In the genomic region with DNA sequence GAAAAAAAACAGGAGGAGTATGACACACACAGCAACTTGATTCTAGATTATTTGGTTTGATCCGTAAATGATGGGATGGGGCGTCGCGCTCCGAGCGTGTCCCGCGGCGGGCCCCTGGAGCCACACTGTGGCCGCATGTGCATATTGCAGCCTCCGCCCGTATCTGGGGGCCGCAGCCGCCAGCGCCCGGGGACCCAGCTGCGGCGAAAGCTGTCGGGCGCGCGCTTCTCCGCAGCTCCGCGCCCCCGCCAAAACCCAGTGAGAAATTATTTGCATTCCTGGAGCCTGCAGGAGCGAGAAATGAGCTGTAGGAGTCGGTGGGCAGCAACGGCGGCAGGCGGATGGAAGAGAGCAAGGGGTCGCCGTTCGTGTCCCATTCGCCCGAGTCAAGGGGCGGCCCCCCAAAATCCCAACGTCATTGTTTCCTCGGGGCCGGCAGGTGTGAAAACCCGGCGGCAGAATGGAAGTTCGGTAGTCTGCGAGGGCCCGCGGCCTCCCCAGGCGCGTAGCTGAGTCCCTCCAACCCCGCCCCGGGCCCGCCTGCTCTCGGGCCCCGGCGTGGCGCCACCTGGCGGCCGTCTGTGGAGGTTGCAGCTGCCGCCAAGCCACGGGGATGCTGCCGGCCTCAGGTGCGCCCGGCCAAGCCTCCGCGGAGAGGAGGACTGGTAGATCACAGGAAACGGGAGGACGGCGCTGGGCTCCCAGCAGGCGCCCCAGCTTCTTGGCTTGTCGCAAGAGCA, we compare ENCODE assay signal across 8 cellular contexts.
A peak's percentile ranks its signal among the peaks of the same experiment; 100 is the strongest.
DNase-seq lines count a peak whose midpoint lies in the region; ATAC-seq and TF ChIP-seq lines count a peak whose summit lies in the region.
"Not testable (repeated sequence)": the region's sequence is repeated elsewhere in the genome, so short reads cannot be mapped to it uniquely, and the experiment has no call there.

No MANE protein-coding gene starts in this region.

- ATAC-seq in GM18499 (IDR thresholded peaks at IDR 0.05; ENCODE audit: insufficient read depth, unreplicated experiment) (peak; percentile 76), HG02884 (IDR thresholded peaks at IDR 0.05; ENCODE audit: unreplicated experiment) (peak; percentile 94), upper lobe of left lung (ENCODE audit: low FRiP score in 2 of 2) (peak; percentile 96 to 97)

- not testable (repeated sequence) for H3K36me3 ChIP-seq in right atrium auricular region, upper lobe of left lung

- TF ChIP-seq CTCF in right atrium auricular region (IDR thresholded peaks at IDR 0.05) (peak; percentile 71 to 81), upper lobe of left lung (IDR thresholded peaks at IDR 0.05) (peak; percentile 68 to 96 (median 94))

- TF ChIP-seq POLR2A in upper lobe of left lung (IDR thresholded peaks at IDR 0.05), result peak in 1 of 4 donors; percentile 13

- not testable (repeated sequence) for TF ChIP-seq EP300 in upper lobe of left lung (IDR thresholded peaks at IDR 0.05)

- WGBS in upper lobe of left lung, 2 donors, result 0 to 1% methylated on average over 18 to 26 of the region's 69 CpGs

- H3K27ac ChIP-seq in right atrium auricular region (peak overlapping the region; percentile 43 to 59), upper lobe of left lung (peak overlapping the region in 3 of 4 donors; percentile 58 to 84 (median 72))

- H3K9me3 ChIP-seq in right atrium auricular region, upper lobe of left lung: not testable (repeated sequence)

- DNase-seq in NCI-H146 treated with DMSO at 0.1 percent for 48 hours (lab: John Stamatoyannopoulos, UW; ENCODE audit: unreplicated experiment), result peak; percentile 0
- peak; percentile 55 for DNase-seq in T-helper 22 cell (ENCODE audit: low read depth)
- peak; percentile 17 for DNase-seq in amniotic epithelial cell (ENCODE audit: low read depth)
- DNase-seq in right atrium auricular region (ENCODE audit: low spot score), result peak; percentile 75
- peak; percentile 70 for DNase-seq in putamen (ENCODE audit: low spot score)
- peak; percentile 89 to 97 for DNase-seq in upper lobe of left lung

- H3K27me3 ChIP-seq in right atrium auricular region, upper lobe of left lung: not testable (repeated sequence)

- H3K4me3 ChIP-seq in right atrium auricular region (peak overlapping the region; percentile 36 to 51), upper lobe of left lung (peak overlapping the region in 3 of 4 donors; percentile 38 to 52 (median 50))

- not testable (repeated sequence) for H3K4me1 ChIP-seq in right atrium auricular region, upper lobe of left lung

Comparison
In these comparisons a context has a peak if more than half of its experiments do, and no peak if none do; other contexts are left out.
1. Peak in every context shown above with its lines: DNase-seq, ATAC-seq, H3K4me3 ChIP-seq and H3K27ac ChIP-seq.
2. DNase-seq: peak in every context shown above with its lines; median percentile 93 in upper lobe of left lung; 75 in right atrium auricular region; 70 in putamen; 55 in T-helper 22 cell; 17 in amniotic epithelial cell; 0 in NCI-H146 treated with DMSO at 0.1 percent for 48 hours.